ENCODE assay signal across 8 cellular contexts in genomic region chr11:66336234-66337102, GRCh38. TPM values are rescaled to one million over a fixed set of nuclear protein-coding genes. Genes with fewer than 3 reads are reported as not detected.
DNase-seq lines count a peak whose midpoint lies in the region; ATAC-seq and TF ChIP-seq lines count a peak whose summit lies in the region.

TSS of gene RIN1 (minus strand) at chr11:66336434. CDS start at chr11:66336402, 32 bp downstream.

- intact Hi-C loops in right lobe of liver (cut with DNase I) = no loop called here

- H3K4me3 ChIP-seq in ectodermal cell (ENCODE audit: insufficient read depth, low read depth, low read length) (peak within 1 kb of the TSS; percentile 49), right lobe of liver (peak within 1 kb of the TSS; percentile 28 to 48 (median 45))

- H3K27ac ChIP-seq in VCaP = no peak within 1 kb of the TSS
- H3K27ac ChIP-seq in ectodermal cell (ENCODE audit: insufficient read depth, low read depth, low read length, poor library complexity, severe bottlenecking) = peak within 1 kb of the TSS; percentile 72
- H3K27ac ChIP-seq in right lobe of liver = peak within 1 kb of the TSS in 2 of 3 donors; percentile 13 to 60

- 17 to 18% methylated on average over 22 of the region's 22 CpGs for WGBS in ectodermal cell, 2 experiments
- WGBS in right lobe of liver (ENCODE audit: insufficient coverage, low coverage, low lambda C conversion rate, missing lambda C conversion rate) = 3% methylated on average over 9 of the region's 22 CpGs

- ATAC-seq in GM21786 (IDR thresholded peaks at IDR 0.05; ENCODE audit: unreplicated experiment) = peak; percentile 78
- ATAC-seq in right lobe of liver = peak; percentile 61 to 85 (median 70)
- ATAC-seq in HG03025 (IDR thresholded peaks at IDR 0.05; ENCODE audit: low FRiP score, unreplicated experiment) = no peak

- H3K4me1 ChIP-seq in ectodermal cell (ENCODE audit: control insufficient read depth, insufficient read depth, low read length) (peaks cover 15% of the 10 kb centered on the region), right lobe of liver (peaks cover 0 to 9% (median 2%) of the 10 kb centered on the region in 4 donors)

- TF ChIP-seq POLR2A in right lobe of liver (IDR thresholded peaks at IDR 0.05) = no peak

- H3K9me3 ChIP-seq in ectodermal cell (ENCODE audit: control insufficient read depth, low read length) = no peaks in the 10 kb centered on the region
- no peaks in the 10 kb centered on the region for H3K9me3 ChIP-seq in right lobe of liver

- DNase-seq in GM03348 (ENCODE audit: low spot score) (peak; percentile 94), MV-4-11 (lab: John Stamatoyannopoulos, UW) (peak; percentile 93), right lobe of liver (peak in 2 of 3 donors; percentile 56 to 70)
- DNase-seq in stimulated activated CD4-positive, alpha-beta T cell treated with anti-CD3 and anti-CD28 coated beads, TNF-alpha, amount 100 ng/mL, for 24 hours (ENCODE audit: low read depth in 3 of 3) = peak in 2 of 3 experiments; percentile 18 to 62

- H3K27me3 ChIP-seq in ectodermal cell (ENCODE audit: control insufficient read depth, insufficient read depth, low read length, poor library complexity, severe bottlenecking) = peaks cover 6% of the 10 kb centered on the region
- no peaks in the 10 kb centered on the region for H3K27me3 ChIP-seq in right lobe of liver

- H3K36me3 ChIP-seq in ectodermal cell (ENCODE audit: control insufficient read depth, insufficient read depth, low read length) (peaks cover 7% of the 10 kb centered on the region), right lobe of liver (peaks cover 0 to 23% (median 4%) of the 10 kb centered on the region in 4 donors)

- peak; percentile 77 for TF ChIP-seq CTCF in VCaP (conservative IDR thresholded peaks at IDR 0.05)
- TF ChIP-seq CTCF in right lobe of liver (IDR thresholded peaks at IDR 0.05) = peak; percentile 36 to 56 (median 42)

RNA-seq across cellular contexts. Expression of gene RIN1, which starts in this region (rescaled TPM):
- 5.1 TPM for polyA plus RNA-seq in ectodermal cell (2013, experiment 1 of 4)
- polyA plus RNA-seq in ectodermal cell (2013, experiment 2 of 4) = 4.4 TPM
- 3.4 TPM for polyA plus RNA-seq in ectodermal cell (2013, experiment 3 of 4)
- 3.3 TPM for polyA plus RNA-seq in ectodermal cell (2013, experiment 4 of 4)
- 1 to 10 TPM in 3 of 6 experiments, under 1 TPM in 3; 0.46 to 1.8 (median 0.94) TPM for total RNA-seq in right lobe of liver

Comparison
In these comparisons a context has a peak if more than half of its experiments do, and no peak if none do; other contexts are left out.
1. DNase-seq: peak in every context shown above with its lines; median percentile 94 in GM03348; 93 in MV-4-11; 63 in right lobe of liver; 40 in stimulated activated CD4-positive, alpha-beta T cell treated with anti-CD3 and anti-CD28 coated beads, TNF-alpha, amount 100 ng/mL, for 24 hours.